ENCODE assay signal across 8 cellular contexts in genomic region chr17:37609170-37610040, GRCh38. TPM values are rescaled to one million over a fixed set of nuclear protein-coding genes. Genes with fewer than 3 reads are reported as not detected.
DNase-seq lines count a peak whose midpoint lies in the region; ATAC-seq and TF ChIP-seq lines count a peak whose summit lies in the region.

TSS of gene SYNRG (minus strand) at chr17:37609418. CDS start at chr17:37609355, 63 bp downstream.

- H2AFZ ChIP-seq in mammary epithelial cell (ENCODE audit: low read depth, low read length) (peak within 1 kb of the TSS; percentile 89), smooth muscle cell (ENCODE audit: low read depth) (peak within 1 kb of the TSS; percentile 75)

- H3K9me3 ChIP-seq in mammary epithelial cell (replicated peaks; ENCODE audit: insufficient read depth, low read length) (no peaks in the 10 kb centered on the region), smooth muscle cell (replicated peaks; ENCODE audit: low read depth) (no peaks in the 10 kb centered on the region)

- H3K4me2 ChIP-seq in mammary epithelial cell (ENCODE audit: insufficient read depth, low read depth, low read length) (peak within 1 kb of the TSS; percentile 84), smooth muscle cell (peak within 1 kb of the TSS; percentile 90)

- no peaks in the 10 kb centered on the region for H3K36me3 ChIP-seq in mammary epithelial cell (ENCODE audit: insufficient read depth, low read length)
- no peaks in the 10 kb centered on the region for H3K36me3 ChIP-seq in smooth muscle cell (ENCODE audit: low read depth)

- TF ChIP-seq CTCF in VCaP (conservative IDR thresholded peaks at IDR 0.05) = peak; percentile 35
- TF ChIP-seq CTCF in mammary epithelial cell (conservative IDR thresholded peaks at IDR 0.05 in 1 of 2, IDR thresholded peaks at IDR 0.05 in 1 of 2; ENCODE audit: extremely low read depth in 1 of 2, insufficient read depth in 1 of 2, low read depth in 1 of 2, low read length in 2 of 2) = peak in 1 of 2 donors; percentile 34
- TF ChIP-seq CTCF in smooth muscle cell (IDR thresholded peaks at IDR 0.05; ENCODE audit: borderline replicate concordance, insufficient read depth, poor library complexity, severe bottlenecking) = no peak

- DNase-seq in ACHN (peak; percentile 97), NCI-H2196 (lab: John Stamatoyannopoulos, UW; ENCODE audit: unreplicated experiment) (peak; percentile 92), mammary epithelial cell (peak; percentile 95), iPS-NIHi11 (ENCODE audit: low spot score) (peak; percentile 99), smooth muscle cell (lab: John Stamatoyannopoulos, UW; ENCODE audit: unreplicated experiment) (peak; percentile 92)

- peaks cover 40% of the 10 kb centered on the region for H3K79me2 ChIP-seq in mammary epithelial cell (ENCODE audit: insufficient read depth, low read length)
- peaks cover 40% of the 10 kb centered on the region for H3K79me2 ChIP-seq in smooth muscle cell (ENCODE audit: low read depth)

- H3K4me3 ChIP-seq in mammary epithelial cell (replicated peaks in 1 of 3; ENCODE audit: insufficient read depth in 1 of 3, low read depth in 2 of 3, low read length in 3 of 3) (peak within 1 kb of the TSS; percentile 82 to 99 (median 89)), smooth muscle cell (peak within 1 kb of the TSS; percentile 93)

- no peaks in the 10 kb centered on the region for H4K20me1 ChIP-seq in mammary epithelial cell (ENCODE audit: insufficient read depth, low read length)
- peaks cover 31% of the 10 kb centered on the region for H4K20me1 ChIP-seq in smooth muscle cell (ENCODE audit: low read depth)

- H3F3A ChIP-seq in smooth muscle cell (ENCODE audit: low read depth) = peaks cover 16% of the 10 kb centered on the region

- CTCF ChIA-PET in mammary epithelial cell (lab: Charles Lee; ENCODE audit: low non-redundant PET) = interaction anchor here (0.6 kb wide), 1 partner anchor 194 kb away, joined by 6 read pairs; no protein-coding TSS in a partner anchor

- peaks cover 14% of the 10 kb centered on the region for H3K4me1 ChIP-seq in mammary epithelial cell (ENCODE audit: insufficient read depth, low read length)
- peaks cover 22% of the 10 kb centered on the region for H3K4me1 ChIP-seq in smooth muscle cell (ENCODE audit: low read depth)

- H3K27ac ChIP-seq in VCaP (peak within 1 kb of the TSS; percentile 91), mammary epithelial cell (ENCODE audit: insufficient read depth, low read depth, low read length) (peak within 1 kb of the TSS; percentile 53), smooth muscle cell (ENCODE audit: low read depth) (peak within 1 kb of the TSS; percentile 82)

- no peaks in the 10 kb centered on the region for H3K27me3 ChIP-seq in mammary epithelial cell (ENCODE audit: insufficient read depth, low read length)
- no peaks in the 10 kb centered on the region for H3K27me3 ChIP-seq in smooth muscle cell (ENCODE audit: low read depth)

- in situ Hi-C loops in ACHN (cut with HindIII; ENCODE audit: low pct_ligation_motif_present, low pct_unique_long_range_greater_than_20kb, low sequenced_read_pairs) (no loop called here), mammary epithelial cell (cut with MboI; ENCODE audit: low sequenced_read_pairs in 2 of 2) (no loop called here)

- intact Hi-C loops in mammary epithelial cell (cut with micrococcal nuclease) = loop anchor here (2.0 kb wide), 1 partner anchor 39 kb away; no protein-coding TSS in a partner anchor

- TSS peak; percentile 60 for BruUV-seq in mammary epithelial cell (replicated peaks; lab: Mats Ljungman, UMichigan)

- ATAC-seq in GM18870 (IDR thresholded peaks at IDR 0.05; ENCODE audit: unreplicated experiment) = peak; percentile 70
- ATAC-seq in HG03135 (IDR thresholded peaks at IDR 0.05; ENCODE audit: unreplicated experiment) = peak; percentile 84

- 3% methylated on average over 19 of the region's 60 CpGs for WGBS in mammary epithelial cell (ENCODE audit: low coverage, missing lambda C conversion rate)
- 5% methylated on average over 36 of the region's 60 CpGs for WGBS in smooth muscle cell (ENCODE audit: low lambda C conversion rate)

- dilution Hi-C loops in mammary epithelial cell (cut with HindIII; ENCODE audit: low sequenced_read_pairs) = loop anchor here (5.0 kb wide), 1 partner anchor 82 kb away; no protein-coding TSS in a partner anchor

- peak within 1 kb of the TSS; percentile 80 for H3K9ac ChIP-seq in mammary epithelial cell (ENCODE audit: insufficient read depth, low read length)
- H3K9ac ChIP-seq in smooth muscle cell (ENCODE audit: low read depth) = peak within 1 kb of the TSS; percentile 88

RNA-seq across cellular contexts. Expression of gene SYNRG, which starts in this region (rescaled TPM):
- 10 to 100 TPM; 22.6 to 23.0 TPM for total RNA-seq in mammary epithelial cell
- polyA plus RNA-seq in mammary epithelial cell = 8.0 TPM
- polyA minus RNA-seq in mammary epithelial cell = 38.9 TPM
- 18.9 and 19.5 TPM in 2 replicates for total RNA-seq in smooth muscle cell
- polyA plus RNA-seq in smooth muscle cell = 16.2 and 17.9 TPM in 2 replicates

Comparison
In these comparisons a context has a peak if more than half of its experiments do, and no peak if none do; other contexts are left out.
1. Peak in every context shown above with its lines: DNase-seq, ATAC-seq, H3K4me3 ChIP-seq and H3K27ac ChIP-seq.